ENCODE assay signal across 1 cellular context in the genomic region with DNA sequence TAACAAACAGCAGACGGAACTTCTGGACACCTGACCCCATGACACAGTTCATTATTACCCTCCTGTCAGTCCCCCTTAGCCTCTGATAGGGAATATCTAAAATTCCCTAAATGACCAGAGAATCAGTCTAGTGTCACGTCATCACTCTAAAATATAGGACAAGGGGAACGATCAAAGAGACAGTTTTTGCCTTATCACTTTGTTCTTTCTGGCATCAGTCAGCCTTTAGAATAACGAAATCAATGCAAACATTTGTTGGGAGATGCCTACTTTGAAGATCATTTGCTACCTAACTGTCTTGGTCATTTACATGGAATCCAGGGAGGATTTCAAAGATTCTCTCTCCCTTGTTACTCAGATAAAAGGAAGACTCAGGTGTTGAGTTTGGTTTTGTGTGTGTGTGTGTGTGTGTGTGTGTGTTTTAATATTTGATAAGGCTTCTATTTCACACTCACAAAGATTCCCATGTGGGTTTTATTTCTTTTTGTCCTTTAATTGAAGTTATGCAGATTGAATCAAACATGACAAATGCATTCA.
TF ChIP-seq lines count a peak whose summit lies in the region.

No MANE protein-coding gene starts in this region.

TF ChIP-seq in HepG2, 621 proteins besides CTCF, POLR2A, EP300 and RAD21 (continued from another document and continues in another):
- TF ChIP-seq, protein P1, sequence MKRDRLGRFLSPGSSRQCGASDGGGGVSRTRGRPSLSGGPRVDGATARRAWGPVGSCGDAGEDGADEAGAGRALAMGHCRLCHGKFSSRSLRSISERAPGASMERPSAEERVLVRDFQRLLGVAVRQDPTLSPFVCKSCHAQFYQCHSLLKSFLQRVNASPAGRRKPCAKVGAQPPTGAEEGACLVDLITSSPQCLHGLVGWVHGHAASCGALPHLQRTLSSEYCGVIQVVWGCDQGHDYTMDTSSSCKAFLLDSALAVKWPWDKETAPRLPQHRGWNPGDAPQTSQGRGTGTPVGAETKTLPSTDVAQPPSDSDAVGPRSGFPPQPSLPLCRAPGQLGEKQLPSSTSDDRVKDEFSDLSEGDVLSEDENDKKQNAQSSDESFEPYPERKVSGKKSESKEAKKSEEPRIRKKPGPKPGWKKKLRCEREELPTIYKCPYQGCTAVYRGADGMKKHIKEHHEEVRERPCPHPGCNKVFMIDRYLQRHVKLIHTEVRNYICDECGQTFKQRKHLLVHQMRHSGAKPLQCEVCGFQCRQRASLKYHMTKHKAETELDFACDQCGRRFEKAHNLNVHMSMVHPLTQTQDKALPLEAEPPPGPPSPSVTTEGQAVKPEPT (CRISPR knock-in tag; IDR thresholded peaks at IDR 0.05; ENCODE audit: low read depth), result no peak
- TF ChIP-seq NFE2 (CRISPR knock-in tag; IDR thresholded peaks at IDR 0.05), result peak; percentile 60; the same call in 1 of the 2 replicates
- peak; percentile 37 for TF ChIP-seq SKI (IDR thresholded peaks at IDR 0.05; ENCODE audit: partially characterized antibody)
- TF ChIP-seq ZNF230 (CRISPR knock-in tag; IDR thresholded peaks at IDR 0.05), result no peak
- TF ChIP-seq RXRA (CRISPR knock-in tag; IDR thresholded peaks at IDR 0.05), result peak; percentile 80; the same call in 1 of the 2 replicates
- TF ChIP-seq FOXP1 (IDR thresholded peaks at IDR 0.05), result no peak
- peak; percentile 52; the same call in 1 of the 2 replicates for TF ChIP-seq FOXP1 (CRISPR knock-in tag; IDR thresholded peaks at IDR 0.05)
- TF ChIP-seq, protein P2, sequence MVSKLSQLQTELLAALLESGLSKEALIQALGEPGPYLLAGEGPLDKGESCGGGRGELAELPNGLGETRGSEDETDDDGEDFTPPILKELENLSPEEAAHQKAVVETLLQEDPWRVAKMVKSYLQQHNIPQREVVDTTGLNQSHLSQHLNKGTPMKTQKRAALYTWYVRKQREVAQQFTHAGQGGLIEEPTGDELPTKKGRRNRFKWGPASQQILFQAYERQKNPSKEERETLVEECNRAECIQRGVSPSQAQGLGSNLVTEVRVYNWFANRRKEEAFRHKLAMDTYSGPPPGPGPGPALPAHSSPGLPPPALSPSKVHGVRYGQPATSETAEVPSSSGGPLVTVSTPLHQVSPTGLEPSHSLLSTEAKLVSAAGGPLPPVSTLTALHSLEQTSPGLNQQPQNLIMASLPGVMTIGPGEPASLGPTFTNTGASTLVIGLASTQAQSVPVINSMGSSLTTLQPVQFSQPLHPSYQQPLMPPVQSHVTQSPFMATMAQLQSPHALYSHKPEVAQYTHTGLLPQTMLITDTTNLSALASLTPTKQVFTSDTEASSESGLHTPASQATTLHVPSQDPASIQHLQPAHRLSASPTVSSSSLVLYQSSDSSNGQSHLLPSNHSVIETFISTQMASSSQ (IDR thresholded peaks at IDR 0.05; ENCODE audit: low read depth), result no peak
- TF ChIP-seq, protein P2 (CRISPR knock-in tag; IDR thresholded peaks at IDR 0.05; ENCODE audit: borderline replicate concordance), result peak; percentile 88; the same call in 1 of the 2 replicates
- TF ChIP-seq, protein P3, sequence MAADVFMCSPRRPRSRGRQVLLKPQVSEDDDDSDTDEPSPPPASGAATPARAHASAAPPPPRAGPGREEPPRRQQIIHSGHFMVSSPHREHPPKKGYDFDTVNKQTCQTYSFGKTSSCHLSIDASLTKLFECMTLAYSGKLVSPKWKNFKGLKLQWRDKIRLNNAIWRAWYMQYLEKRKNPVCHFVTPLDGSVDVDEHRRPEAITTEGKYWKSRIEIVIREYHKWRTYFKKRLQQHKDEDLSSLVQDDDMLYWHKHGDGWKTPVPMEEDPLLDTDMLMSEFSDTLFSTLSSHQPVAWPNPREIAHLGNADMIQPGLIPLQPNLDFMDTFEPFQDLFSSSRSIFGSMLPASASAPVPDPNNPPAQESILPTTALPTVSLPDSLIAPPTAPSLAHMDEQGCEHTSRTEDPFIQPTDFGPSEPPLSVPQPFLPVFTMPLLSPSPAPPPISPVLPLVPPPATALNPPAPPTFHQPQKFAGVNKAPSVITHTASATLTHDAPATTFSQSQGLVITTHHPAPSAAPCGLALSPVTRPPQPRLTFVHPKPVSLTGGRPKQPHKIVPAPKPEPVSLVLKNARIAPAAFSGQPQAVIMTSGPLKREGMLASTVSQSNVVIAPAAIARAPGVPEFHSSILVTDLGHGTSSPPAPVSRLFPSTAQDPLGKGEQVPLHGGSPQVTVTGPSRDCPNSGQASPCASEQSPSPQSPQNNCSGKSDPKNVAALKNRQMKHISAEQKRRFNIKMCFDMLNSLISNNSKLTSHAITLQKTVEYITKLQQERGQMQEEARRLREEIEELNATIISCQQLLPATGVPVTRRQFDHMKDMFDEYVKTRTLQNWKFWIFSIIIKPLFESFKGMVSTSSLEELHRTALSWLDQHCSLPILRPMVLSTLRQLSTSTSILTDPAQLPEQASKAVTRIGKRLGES (CRISPR knock-in tag; IDR thresholded peaks at IDR 0.05; ENCODE audit: borderline replicate concordance), result no peak
- TF ChIP-seq, protein P4, sequence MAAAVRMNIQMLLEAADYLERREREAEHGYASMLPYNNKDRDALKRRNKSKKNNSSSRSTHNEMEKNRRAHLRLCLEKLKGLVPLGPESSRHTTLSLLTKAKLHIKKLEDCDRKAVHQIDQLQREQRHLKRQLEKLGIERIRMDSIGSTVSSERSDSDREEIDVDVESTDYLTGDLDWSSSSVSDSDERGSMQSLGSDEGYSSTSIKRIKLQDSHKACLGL (CRISPR knock-in tag; IDR thresholded peaks at IDR 0.05), result no peak
- peak; percentile 93 for TF ChIP-seq TBX2 (CRISPR knock-in tag; IDR thresholded peaks at IDR 0.05; ENCODE audit: borderline replicate concordance)
- peak; percentile 57 for TF ChIP-seq THAP11 (CRISPR knock-in tag; IDR thresholded peaks at IDR 0.05)
- TF ChIP-seq, protein P5, sequence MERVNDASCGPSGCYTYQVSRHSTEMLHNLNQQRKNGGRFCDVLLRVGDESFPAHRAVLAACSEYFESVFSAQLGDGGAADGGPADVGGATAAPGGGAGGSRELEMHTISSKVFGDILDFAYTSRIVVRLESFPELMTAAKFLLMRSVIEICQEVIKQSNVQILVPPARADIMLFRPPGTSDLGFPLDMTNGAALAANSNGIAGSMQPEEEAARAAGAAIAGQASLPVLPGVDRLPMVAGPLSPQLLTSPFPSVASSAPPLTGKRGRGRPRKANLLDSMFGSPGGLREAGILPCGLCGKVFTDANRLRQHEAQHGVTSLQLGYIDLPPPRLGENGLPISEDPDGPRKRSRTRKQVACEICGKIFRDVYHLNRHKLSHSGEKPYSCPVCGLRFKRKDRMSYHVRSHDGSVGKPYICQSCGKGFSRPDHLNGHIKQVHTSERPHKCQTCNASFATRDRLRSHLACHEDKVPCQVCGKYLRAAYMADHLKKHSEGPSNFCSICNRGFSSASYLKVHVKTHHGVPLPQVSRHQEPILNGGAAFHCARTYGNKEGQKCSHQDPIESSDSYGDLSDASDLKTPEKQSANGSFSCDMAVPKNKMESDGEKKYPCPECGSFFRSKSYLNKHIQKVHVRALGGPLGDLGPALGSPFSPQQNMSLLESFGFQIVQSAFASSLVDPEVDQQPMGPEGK (CRISPR knock-in tag; IDR thresholded peaks at IDR 0.05), result peak; percentile 14; the same call in 1 of the 2 replicates
- TF ChIP-seq, protein P6, sequence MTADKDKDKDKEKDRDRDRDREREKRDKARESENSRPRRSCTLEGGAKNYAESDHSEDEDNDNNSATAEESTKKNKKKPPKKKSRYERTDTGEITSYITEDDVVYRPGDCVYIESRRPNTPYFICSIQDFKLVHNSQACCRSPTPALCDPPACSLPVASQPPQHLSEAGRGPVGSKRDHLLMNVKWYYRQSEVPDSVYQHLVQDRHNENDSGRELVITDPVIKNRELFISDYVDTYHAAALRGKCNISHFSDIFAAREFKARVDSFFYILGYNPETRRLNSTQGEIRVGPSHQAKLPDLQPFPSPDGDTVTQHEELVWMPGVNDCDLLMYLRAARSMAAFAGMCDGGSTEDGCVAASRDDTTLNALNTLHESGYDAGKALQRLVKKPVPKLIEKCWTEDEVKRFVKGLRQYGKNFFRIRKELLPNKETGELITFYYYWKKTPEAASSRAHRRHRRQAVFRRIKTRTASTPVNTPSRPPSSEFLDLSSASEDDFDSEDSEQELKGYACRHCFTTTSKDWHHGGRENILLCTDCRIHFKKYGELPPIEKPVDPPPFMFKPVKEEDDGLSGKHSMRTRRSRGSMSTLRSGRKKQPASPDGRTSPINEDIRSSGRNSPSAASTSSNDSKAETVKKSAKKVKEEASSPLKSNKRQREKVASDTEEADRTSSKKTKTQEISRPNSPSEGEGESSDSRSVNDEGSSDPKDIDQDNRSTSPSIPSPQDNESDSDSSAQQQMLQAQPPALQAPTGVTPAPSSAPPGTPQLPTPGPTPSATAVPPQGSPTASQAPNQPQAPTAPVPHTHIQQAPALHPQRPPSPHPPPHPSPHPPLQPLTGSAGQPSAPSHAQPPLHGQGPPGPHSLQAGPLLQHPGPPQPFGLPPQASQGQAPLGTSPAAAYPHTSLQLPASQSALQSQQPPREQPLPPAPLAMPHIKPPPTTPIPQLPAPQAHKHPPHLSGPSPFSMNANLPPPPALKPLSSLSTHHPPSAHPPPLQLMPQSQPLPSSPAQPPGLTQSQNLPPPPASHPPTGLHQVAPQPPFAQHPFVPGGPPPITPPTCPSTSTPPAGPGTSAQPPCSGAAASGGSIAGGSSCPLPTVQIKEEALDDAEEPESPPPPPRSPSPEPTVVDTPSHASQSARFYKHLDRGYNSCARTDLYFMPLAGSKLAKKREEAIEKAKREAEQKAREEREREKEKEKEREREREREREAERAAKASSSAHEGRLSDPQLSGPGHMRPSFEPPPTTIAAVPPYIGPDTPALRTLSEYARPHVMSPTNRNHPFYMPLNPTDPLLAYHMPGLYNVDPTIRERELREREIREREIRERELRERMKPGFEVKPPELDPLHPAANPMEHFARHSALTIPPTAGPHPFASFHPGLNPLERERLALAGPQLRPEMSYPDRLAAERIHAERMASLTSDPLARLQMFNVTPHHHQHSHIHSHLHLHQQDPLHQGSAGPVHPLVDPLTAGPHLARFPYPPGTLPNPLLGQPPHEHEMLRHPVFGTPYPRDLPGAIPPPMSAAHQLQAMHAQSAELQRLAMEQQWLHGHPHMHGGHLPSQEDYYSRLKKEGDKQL (CRISPR knock-in tag; IDR thresholded peaks at IDR 0.05; ENCODE audit: low read depth), result peak; percentile 54; the same call in 1 of the 2 replicates
- TF ChIP-seq, protein P7, sequence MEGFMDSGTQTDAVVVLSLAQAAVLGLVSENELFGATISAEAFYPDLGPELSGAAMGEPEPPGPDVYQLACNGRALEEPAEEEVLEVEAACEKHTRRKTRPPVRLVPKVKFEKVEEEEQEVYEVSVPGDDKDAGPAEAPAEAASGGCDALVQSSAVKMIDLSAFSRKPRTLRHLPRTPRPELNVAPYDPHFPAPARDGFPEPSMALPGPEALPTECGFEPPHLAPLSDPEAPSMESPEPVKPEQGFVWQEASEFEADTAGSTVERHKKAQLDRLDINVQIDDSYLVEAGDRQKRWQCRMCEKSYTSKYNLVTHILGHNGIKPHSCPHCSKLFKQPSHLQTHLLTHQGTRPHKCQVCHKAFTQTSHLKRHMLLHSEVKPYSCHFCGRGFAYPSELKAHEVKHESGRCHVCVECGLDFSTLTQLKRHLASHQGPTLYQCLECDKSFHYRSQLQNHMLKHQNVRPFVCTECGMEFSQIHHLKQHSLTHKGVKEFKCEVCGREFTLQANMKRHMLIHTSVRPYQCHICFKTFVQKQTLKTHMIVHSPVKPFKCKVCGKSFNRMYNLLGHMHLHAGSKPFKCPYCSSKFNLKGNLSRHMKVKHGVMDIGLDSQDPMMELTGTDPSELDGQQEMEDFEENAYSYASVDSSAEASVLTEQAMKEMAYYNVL (CRISPR knock-in tag; IDR thresholded peaks at IDR 0.05; ENCODE audit: borderline replicate concordance), result peak; percentile 86
- TF ChIP-seq, protein P8, sequence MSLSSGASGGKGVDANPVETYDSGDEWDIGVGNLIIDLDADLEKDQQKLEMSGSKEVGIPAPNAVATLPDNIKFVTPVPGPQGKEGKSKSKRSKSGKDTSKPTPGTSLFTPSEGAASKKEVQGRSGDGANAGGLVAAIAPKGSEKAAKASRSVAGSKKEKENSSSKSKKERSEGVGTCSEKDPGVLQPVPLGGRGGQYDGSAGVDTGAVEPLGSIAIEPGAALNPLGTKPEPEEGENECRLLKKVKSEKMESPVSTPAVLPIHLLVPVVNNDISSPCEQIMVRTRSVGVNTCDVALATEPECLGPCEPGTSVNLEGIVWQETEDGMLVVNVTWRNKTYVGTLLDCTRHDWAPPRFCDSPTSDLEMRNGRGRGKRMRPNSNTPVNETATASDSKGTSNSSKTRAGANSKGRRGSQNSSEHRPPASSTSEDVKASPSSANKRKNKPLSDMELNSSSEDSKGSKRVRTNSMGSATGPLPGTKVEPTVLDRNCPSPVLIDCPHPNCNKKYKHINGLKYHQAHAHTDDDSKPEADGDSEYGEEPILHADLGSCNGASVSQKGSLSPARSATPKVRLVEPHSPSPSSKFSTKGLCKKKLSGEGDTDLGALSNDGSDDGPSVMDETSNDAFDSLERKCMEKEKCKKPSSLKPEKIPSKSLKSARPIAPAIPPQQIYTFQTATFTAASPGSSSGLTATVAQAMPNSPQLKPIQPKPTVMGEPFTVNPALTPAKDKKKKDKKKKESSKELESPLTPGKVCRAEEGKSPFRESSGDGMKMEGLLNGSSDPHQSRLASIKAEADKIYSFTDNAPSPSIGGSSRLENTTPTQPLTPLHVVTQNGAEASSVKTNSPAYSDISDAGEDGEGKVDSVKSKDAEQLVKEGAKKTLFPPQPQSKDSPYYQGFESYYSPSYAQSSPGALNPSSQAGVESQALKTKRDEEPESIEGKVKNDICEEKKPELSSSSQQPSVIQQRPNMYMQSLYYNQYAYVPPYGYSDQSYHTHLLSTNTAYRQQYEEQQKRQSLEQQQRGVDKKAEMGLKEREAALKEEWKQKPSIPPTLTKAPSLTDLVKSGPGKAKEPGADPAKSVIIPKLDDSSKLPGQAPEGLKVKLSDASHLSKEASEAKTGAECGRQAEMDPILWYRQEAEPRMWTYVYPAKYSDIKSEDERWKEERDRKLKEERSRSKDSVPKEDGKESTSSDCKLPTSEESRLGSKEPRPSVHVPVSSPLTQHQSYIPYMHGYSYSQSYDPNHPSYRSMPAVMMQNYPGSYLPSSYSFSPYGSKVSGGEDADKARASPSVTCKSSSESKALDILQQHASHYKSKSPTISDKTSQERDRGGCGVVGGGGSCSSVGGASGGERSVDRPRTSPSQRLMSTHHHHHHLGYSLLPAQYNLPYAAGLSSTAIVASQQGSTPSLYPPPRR (CRISPR knock-in tag; IDR thresholded peaks at IDR 0.05; ENCODE audit: borderline replicate concordance), result peak; percentile 70
- TF ChIP-seq NR2F2 (IDR thresholded peaks at IDR 0.05; ENCODE audit: borderline replicate concordance, low read depth), result 0 out of 2 replicates have a peak, but pooled peaks have one; percentile 46
- TF ChIP-seq MEIS2 (CRISPR knock-in tag; IDR thresholded peaks at IDR 0.05), result peak; percentile 43; the same call in 1 of the 2 replicates
- TF ChIP-seq NR2F6 (IDR thresholded peaks at IDR 0.05), result peak; percentile 58; the same call in 1 of the 2 replicates
- peak; percentile 77; the same call in 1 of the 2 replicates for TF ChIP-seq NR2F6 (CRISPR knock-in tag; IDR thresholded peaks at IDR 0.05)
- peak; percentile 65 for TF ChIP-seq GFI1 (CRISPR knock-in tag; IDR thresholded peaks at IDR 0.05; ENCODE audit: borderline replicate concordance)
- TF ChIP-seq ZNF501 (CRISPR knock-in tag; IDR thresholded peaks at IDR 0.05), result no peak
- 0 out of 2 replicates have a peak, but pooled peaks have one; percentile 49 for TF ChIP-seq TARDBP (CRISPR knock-in tag; IDR thresholded peaks at IDR 0.05)
